Comparison of ENCODE assay signal across 12 cellular contexts in genomic region chr13:38967446-38967845, GRCh38.
DNase-seq lines count a peak whose midpoint lies in the region; ATAC-seq lines count a peak whose summit lies in the region.
"Had no signal": no experiment of that assay in that cellular context is flagged by ENCODE, and none has a peak within 500 bp of the region (broad histone marks: within the 10 kb centered on the region; RNA-seq: fewer than 3 reads in every experiment).

No MANE protein-coding gene starts in this region.

- no peak for ATAC-seq in HG02763 (IDR thresholded peaks at IDR 0.05; ENCODE audit: unreplicated experiment)
- ATAC-seq in GM18517 (IDR thresholded peaks at IDR 0.05; ENCODE audit: unreplicated experiment) = no peak
- ATAC-seq: GM12878, HepG2 had no signal

- DNase-seq in NCI-H82 (lab: John Stamatoyannopoulos, UW) = peak; percentile 71
- DNase-seq in NCI-H82 treated with DMSO at 0.1 percent for 48 hours (lab: John Stamatoyannopoulos, UW; ENCODE audit: unreplicated experiment) = no peak
- peak; percentile 39 for DNase-seq in OCI-M1 (lab: John Stamatoyannopoulos, UW)
- DNase-seq in inferior parietal cortex (ENCODE audit: extremely low spot score) = peak; percentile 39
- no peak for DNase-seq in HK-2 (ENCODE audit: unreplicated experiment)
- DNase-seq: 8988T; CD4-positive, CD25-positive, alpha-beta regulatory T cell; DMS79 had no signal

Comparison
In these comparisons a context has a peak if more than half of its experiments do, and no peak if none do; other contexts are left out.
1. DNase-seq: peak in NCI-H82 (single experiment), OCI-M1 (single experiment) and inferior parietal cortex (single experiment); none in NCI-H82 treated with DMSO at 0.1 percent for 48 hours (single experiment) and HK-2 (single experiment).